ENCODE assay signal across 1 cellular context in genomic region chr2:189783927-189784867, GRCh38.
TF ChIP-seq lines count a peak whose summit lies in the region.

Gene ORMDL1 (minus strand): TSS chr2:189784339. CDS start chr2:189782595, 1,744 bp downstream.
Gene PMS1 (plus strand): TSS chr2:189784450. CDS start chr2:189791810, 7,360 bp downstream.

TF ChIP-seq in HEK293, 187 proteins besides CTCF, POLR2A, EP300 and RAD21 (continued from another document):
- TF ChIP-seq ZXDB (tag by site-specific recombination; IDR thresholded peaks at IDR 0.05) (peak; percentile 82), TCF7L2 (IDR thresholded peaks at IDR 0.05; ENCODE audit: borderline replicate concordance, low read depth, low read length) (no peak), ZBTB20 (tag by site-specific recombination; IDR thresholded peaks at IDR 0.05) (peak; percentile 94), ZBTB6 (tag by site-specific recombination; IDR thresholded peaks at IDR 0.05) (no peak), MYNN (tag by site-specific recombination; IDR thresholded peaks at IDR 0.05; ENCODE audit: borderline replicate concordance) (no peak), OSR2 (tag by site-specific recombination; IDR thresholded peaks at IDR 0.05) (peak; percentile 52), ZSCAN23 (tag by site-specific recombination; IDR thresholded peaks at IDR 0.05) (peak; percentile 59; the same call in 1 of the 2 replicates), ZNF596 (tag by site-specific recombination; IDR thresholded peaks at IDR 0.05) (no peak), PRDM4 (tag by site-specific recombination; IDR thresholded peaks at IDR 0.05) (0 out of 2 replicates have a peak, but pooled peaks have one; percentile 5), ZNF132 (tag by site-specific recombination; IDR thresholded peaks at IDR 0.05; ENCODE audit: borderline replicate concordance) (no peak), ZNF621 (tag by site-specific recombination; IDR thresholded peaks at IDR 0.05) (no peak), ZNF398 (tag by site-specific recombination; IDR thresholded peaks at IDR 0.05) (no peak; the same call in 1 of the 2 replicates), ZNF280C (tag by site-specific recombination; IDR thresholded peaks at IDR 0.05) (no peak), ZNF175 (tag by site-specific recombination; IDR thresholded peaks at IDR 0.05) (no peak), ZNF211 (tag by site-specific recombination; IDR thresholded peaks at IDR 0.05; ENCODE audit: low read depth) (no peak), ELK4 (IDR thresholded peaks at IDR 0.05; ENCODE audit: borderline replicate concordance, low read depth, low read length) (no peak), HIC1 (tag by site-specific recombination; IDR thresholded peaks at IDR 0.05) (peak; percentile 92), ZNF707 (tag by site-specific recombination; IDR thresholded peaks at IDR 0.05) (no peak), ZNF843 (tag by site-specific recombination; IDR thresholded peaks at IDR 0.05) (peak; percentile 68; the same call in 1 of the 2 replicates), EGR2 (tag by site-specific recombination; IDR thresholded peaks at IDR 0.05; ENCODE audit: low read depth) (peak; percentile 74), GLIS1 (tag by site-specific recombination; IDR thresholded peaks at IDR 0.05) (peak; percentile 29; the same call in 1 of the 2 replicates), KLF16 (tag by site-specific recombination; IDR thresholded peaks at IDR 0.05) (peak; percentile 81), ZNF658 (tag by site-specific recombination; IDR thresholded peaks at IDR 0.05) (no peak), GLIS2 (tag by site-specific recombination; IDR thresholded peaks at IDR 0.05) (peak; percentile 75), INSM2 (tag by site-specific recombination; IDR thresholded peaks at IDR 0.05) (no peak), ZEB2 (tag by site-specific recombination; IDR thresholded peaks at IDR 0.05) (peak; percentile 84), SP2 (tag by site-specific recombination; IDR thresholded peaks at IDR 0.05) (peak; percentile 92), ZNF610 (tag by site-specific recombination; IDR thresholded peaks at IDR 0.05; ENCODE audit: borderline replicate concordance) (peak; percentile 18), ZNF48 (tag by site-specific recombination; IDR thresholded peaks at IDR 0.05) (no peak), ZNF184 (tag by site-specific recombination; IDR thresholded peaks at IDR 0.05) (no peak), ZNF76 (tag by site-specific recombination; IDR thresholded peaks at IDR 0.05; ENCODE audit: borderline replicate concordance, low read depth) (peak; percentile 25; the same call in 1 of the 2 replicates), ZNF473 (tag by site-specific recombination; IDR thresholded peaks at IDR 0.05) (no peak), ZNF138 (tag by site-specific recombination; IDR thresholded peaks at IDR 0.05; ENCODE audit: borderline replicate concordance) (no peak), ZNF146 (tag by site-specific recombination; IDR thresholded peaks at IDR 0.05) (no peak; the same call in 1 of the 2 replicates), ZNF2 (tag by site-specific recombination; IDR thresholded peaks at IDR 0.05) (peak; percentile 87), GFI1B (tag by site-specific recombination; IDR thresholded peaks at IDR 0.05) (no peak), ZNF341 (tag by site-specific recombination; IDR thresholded peaks at IDR 0.05; ENCODE audit: low read depth) (peak; percentile 99), ZNF560 (tag by site-specific recombination; IDR thresholded peaks at IDR 0.05; ENCODE audit: borderline replicate concordance) (no peak), ZFP3 (tag by site-specific recombination; IDR thresholded peaks at IDR 0.05; ENCODE audit: low read depth) (no peak), ZFP69B (tag by site-specific recombination; IDR thresholded peaks at IDR 0.05) (peak; percentile 47; the same call in 1 of the 2 replicates), ZNF24 (tag by site-specific recombination; IDR thresholded peaks at IDR 0.05) (peak; percentile 32; the same call in 1 of the 2 replicates), ZNF544 (tag by site-specific recombination; IDR thresholded peaks at IDR 0.05) (no peak), PRDM1 (tag by site-specific recombination; IDR thresholded peaks at IDR 0.05) (no peak)
